Comparison of ENCODE assay signal across 8 cellular contexts in the genomic region with DNA sequence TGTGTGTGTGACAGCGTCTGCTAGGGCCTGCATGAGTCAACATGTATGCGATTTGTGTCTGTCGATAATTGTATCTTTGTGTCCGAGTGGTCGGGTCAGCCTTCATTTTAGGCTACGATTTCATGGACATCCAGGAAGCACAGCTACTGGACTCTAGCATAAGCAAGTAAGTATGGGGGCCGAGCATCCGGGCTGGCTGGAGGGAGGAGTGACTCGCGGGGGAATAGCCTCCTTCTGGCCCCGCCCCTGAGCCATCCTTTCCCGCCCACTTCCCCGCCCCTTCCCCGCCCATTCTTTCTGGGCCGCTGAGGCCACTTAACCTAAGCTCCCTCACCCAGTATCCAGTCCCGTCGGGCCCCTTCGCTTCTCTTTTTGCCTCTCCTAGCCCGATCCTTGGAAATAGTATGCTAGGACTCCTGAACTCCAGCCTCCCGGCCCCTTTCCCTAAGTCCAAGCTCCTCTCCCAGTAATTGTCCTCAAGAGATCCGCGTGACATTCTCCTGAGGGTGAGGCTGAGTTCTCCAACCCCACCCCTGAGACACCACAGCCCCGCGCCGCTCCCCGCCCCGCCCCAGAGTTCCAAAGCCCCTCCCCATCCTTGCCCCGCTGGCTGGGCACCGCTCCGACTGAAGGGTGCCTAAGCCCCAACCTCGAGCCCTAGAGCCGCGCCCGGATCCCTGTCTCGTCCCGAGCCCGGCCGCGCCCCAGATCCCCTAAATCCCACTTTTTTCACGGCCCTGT. TPM values are rescaled to one million over a fixed set of nuclear protein-coding genes. Genes with fewer than 3 reads are reported as not detected.
DNase-seq lines count a peak whose midpoint lies in the region; ATAC-seq and TF ChIP-seq lines count a peak whose summit lies in the region.

No MANE protein-coding gene starts in this region.

- DNase-seq in NCI-H2081 (lab: John Stamatoyannopoulos, UW): peak; percentile 66 to 68
- no peak for DNase-seq in NCI-H2081 treated with DMSO at 0.1 percent for 48 hours (lab: John Stamatoyannopoulos, UW)
- DNase-seq in Jurkat, Clone E6-1 (ENCODE audit: low read depth, low spot score): peak; percentile 59
- peak; percentile 91 to 96 (median 92) for DNase-seq in Peyer's patch
- DNase-seq in activated T-helper 1 cell treated with anti-CD3 and anti-CD28 coated beads, Interleukin-2, amount 50 U/mL, for 16 hours (ENCODE audit: low read depth in 1 of 2, low spot score in 1 of 2): peak; percentile 62 to 71
- DNase-seq in fibroblast of lung (ENCODE audit: low read depth in 2 of 2): peak; percentile 84 to 90
- DNase-seq in naive thymus-derived CD4-positive, alpha-beta T cell: peak; percentile 48 to 77 (median 67)
- DNase-seq in stimulated activated naive B cell treated with anti-CD40 and anti-IgM and Interleukin-4, amounts not matched to agents 10 μg/mL and 1 μg/mL and 100 μg/mL, for 72 hours: peak; percentile 63

- peaks cover 10% of the 10 kb centered on the region for H3K79me2 ChIP-seq in fibroblast of lung (ENCODE audit: control insufficient read depth, insufficient read depth, low read length)

- peaks cover 21 to 55% (median 42%) of the 10 kb centered on the region in 7 donors for H3K4me1 Mint-ChIP-seq in naive thymus-derived CD4-positive, alpha-beta T cell
- H3K4me1 Mint-ChIP-seq in stimulated activated naive B cell treated with anti-CD40 and anti-IgM and Interleukin-4, amounts not matched to agents 10 μg/mL and 1 μg/mL and 100 μg/mL, for 72 hours: peaks cover 47 to 59% of the 10 kb centered on the region in 2 donors

- peak in 1 of 2 donors; percentile 52 for TF ChIP-seq POLR2A in Peyer's patch (IDR thresholded peaks at IDR 0.05)

- TF ChIP-seq CTCF in Peyer's patch (IDR thresholded peaks at IDR 0.05): no peak
- TF ChIP-seq CTCF in fibroblast of lung (conservative IDR thresholded peaks at IDR 0.05 in 1 of 2, IDR thresholded peaks at IDR 0.05 in 1 of 2; ENCODE audit: low read depth in 1 of 2, low read length in 2 of 2): no peak

- H3K27ac Mint-ChIP-seq in naive thymus-derived CD4-positive, alpha-beta T cell: peak overlapping the region; percentile 54 to 90 (median 73)
- peak overlapping the region; percentile 53 for H3K27ac Mint-ChIP-seq in stimulated activated naive B cell treated with anti-CD40 and anti-IgM and Interleukin-4, amounts not matched to agents 10 μg/mL and 1 μg/mL and 100 μg/mL, for 72 hours

- H3K9me3 Mint-ChIP-seq in naive thymus-derived CD4-positive, alpha-beta T cell: no peaks in the 10 kb centered on the region
- no peaks in the 10 kb centered on the region for H3K9me3 Mint-ChIP-seq in stimulated activated naive B cell treated with anti-CD40 and anti-IgM and Interleukin-4, amounts not matched to agents 10 μg/mL and 1 μg/mL and 100 μg/mL, for 72 hours

- H3K4me3 Mint-ChIP-seq in naive thymus-derived CD4-positive, alpha-beta T cell: peak overlapping the region; percentile 74 to 93 (median 88)
- H3K4me3 Mint-ChIP-seq in stimulated activated naive B cell treated with anti-CD40 and anti-IgM and Interleukin-4, amounts not matched to agents 10 μg/mL and 1 μg/mL and 100 μg/mL, for 72 hours: peak overlapping the region; percentile 84

- peaks cover 0 to 22% (median 11%) of the 10 kb centered on the region in 4 donors for H3K4me1 ChIP-seq in Peyer's patch
- H3K4me1 ChIP-seq in fibroblast of lung (ENCODE audit: control insufficient read depth, extremely low read depth, insufficient read depth, low read length): peaks cover 11% of the 10 kb centered on the region
- H3K4me1 ChIP-seq in naive thymus-derived CD4-positive, alpha-beta T cell (ENCODE audit: control insufficient read depth in 2 of 2, insufficient read depth in 2 of 2, low read length in 2 of 2): peaks cover 13 to 17% of the 10 kb centered on the region in 2 donors

- CTCF ChIA-PET in naive thymus-derived CD4-positive, alpha-beta T cell (lab: Charles Lee): interaction anchor here (0.6 to 2.6 kb wide), 14 partner anchors 8 to 297 kb away, joined by 3 to 18 read pairs (median 4); partner anchors contain the start of gene SYTL1

- H3K36me3 ChIP-seq in Peyer's patch: peaks cover 0 to 11% (median 0%) of the 10 kb centered on the region in 3 donors
- H3K36me3 ChIP-seq in fibroblast of lung (ENCODE audit: control insufficient read depth, insufficient read depth, low read length): peaks cover 19% of the 10 kb centered on the region
- H3K36me3 ChIP-seq in naive thymus-derived CD4-positive, alpha-beta T cell (ENCODE audit: control insufficient read depth in 2 of 3, insufficient read depth in 3 of 3, low read length in 3 of 3): no peaks in the 10 kb centered on the region

- no peaks in the 10 kb centered on the region for H3K9me3 ChIP-seq in Peyer's patch
- H3K9me3 ChIP-seq in fibroblast of lung (ENCODE audit: control insufficient read depth, insufficient read depth, low read depth, low read length): no peaks in the 10 kb centered on the region
- no peaks in the 10 kb centered on the region for H3K9me3 ChIP-seq in naive thymus-derived CD4-positive, alpha-beta T cell (ENCODE audit: control insufficient read depth in 2 of 3, low read length in 3 of 3)

- H3K36me3 Mint-ChIP-seq in naive thymus-derived CD4-positive, alpha-beta T cell: no peaks in the 10 kb centered on the region
- no peaks in the 10 kb centered on the region for H3K36me3 Mint-ChIP-seq in stimulated activated naive B cell treated with anti-CD40 and anti-IgM and Interleukin-4, amounts not matched to agents 10 μg/mL and 1 μg/mL and 100 μg/mL, for 72 hours

- H3K9ac ChIP-seq in fibroblast of lung (ENCODE audit: insufficient read depth, low read length): peak overlapping the region; percentile 89

- H3K27me3 ChIP-seq in Peyer's patch (no peaks in the 10 kb centered on the region), fibroblast of lung (ENCODE audit: control insufficient read depth, insufficient read depth, low read length) (no peaks in the 10 kb centered on the region)
- no peaks in the 10 kb centered on the region for H3K27me3 ChIP-seq in naive thymus-derived CD4-positive, alpha-beta T cell (ENCODE audit: control insufficient read depth in 2 of 2, insufficient read depth in 2 of 2, low read length in 2 of 2)

- peak; percentile 78 for ATAC-seq in naive thymus-derived CD4-positive, alpha-beta T cell
- peak; percentile 56 to 68 for ATAC-seq in stimulated activated naive B cell treated with anti-CD40 and anti-IgM and Interleukin-4, amounts not matched to agents 10 μg/mL and 1 μg/mL and 100 μg/mL, for 72 hours (replicated peaks)

- peak overlapping the region; percentile 93 for H2AFZ ChIP-seq in fibroblast of lung (ENCODE audit: low read length)

- H4K20me1 ChIP-seq in fibroblast of lung (ENCODE audit: control insufficient read depth, extremely low read depth, insufficient read depth, low read length): no peaks in the 10 kb centered on the region

- peak overlapping the region; percentile 59 for H3K4me3 ChIP-seq in Jurkat, Clone E6-1 (ENCODE audit: low read length)
- peak overlapping the region; percentile 51 to 93 (median 70) for H3K4me3 ChIP-seq in Peyer's patch
- peak overlapping the region; percentile 70 to 79 (median 75) for H3K4me3 ChIP-seq in fibroblast of lung (replicated peaks in 1 of 4; ENCODE audit: control extremely low read depth in 1 of 4, insufficient read depth in 1 of 4, low read depth in 3 of 4, low read length in 4 of 4)
- peak overlapping the region; percentile 61 for H3K4me3 ChIP-seq in naive thymus-derived CD4-positive, alpha-beta T cell (ENCODE audit: low read length)

- POLR2A ChIA-PET in naive thymus-derived CD4-positive, alpha-beta T cell (lab: Charles Lee): interaction anchor here (0.6 to 2.1 kb wide), 8 partner anchors 8 to 43 kb away, joined by 3 to 14 read pairs (median 6); partner anchors contain the start of gene FCN3

- H3K27me3 Mint-ChIP-seq in naive thymus-derived CD4-positive, alpha-beta T cell: no peaks in the 10 kb centered on the region
- no peaks in the 10 kb centered on the region for H3K27me3 Mint-ChIP-seq in stimulated activated naive B cell treated with anti-CD40 and anti-IgM and Interleukin-4, amounts not matched to agents 10 μg/mL and 1 μg/mL and 100 μg/mL, for 72 hours

- peak overlapping the region; percentile 100 for H3K4me2 ChIP-seq in fibroblast of lung (ENCODE audit: extremely low read depth, insufficient read depth, low read length)

- peak overlapping the region; percentile 86 to 99 (median 92) for H3K27ac ChIP-seq in Peyer's patch
- peak overlapping the region; percentile 85 for H3K27ac ChIP-seq in fibroblast of lung (ENCODE audit: insufficient read depth, low read length)
- peak overlapping the region; percentile 60 for H3K27ac ChIP-seq in naive thymus-derived CD4-positive, alpha-beta T cell (ENCODE audit: low read depth, low read length)

- intact Hi-C loops in naive thymus-derived CD4-positive, alpha-beta T cell (cut with micrococcal nuclease): loop anchor here (1.0 to 2.0 kb wide), 8 partner anchors 8 to 43 kb away; partner anchors contain the start of genes CD164L2 (in 2 of the 2), GPR3 (in 2 of the 2), TMEM222 (in 2 of the 2) and SYTL1 (in 1 of the 2)

RNA-seq across cellular contexts. Expression of gene MAP3K6, which starts 1.2 kb away (rescaled TPM):
- polyA plus RNA-seq in Jurkat, Clone E6-1 (2012; ENCODE audit: insufficient read depth, insufficient read length): 8.3 TPM
- total RNA-seq in Peyer's patch (100 to 1,000 TPM in 1 of 4 donors, 10 to 100 TPM in 2, 1 to 10 TPM in 1; 6.3 to 124 (median 34.1) TPM), fibroblast of lung (8.3 and 12.1 TPM in 2 replicates)
- polyA plus RNA-seq in fibroblast of lung: 9.0 and 11.5 TPM in 2 replicates
- 25.2 and 36.2 TPM in 2 replicates for polyA plus RNA-seq in fibroblast of lung (2012)
- 31.1 and 43.4 TPM in 2 replicates for polyA minus RNA-seq in fibroblast of lung (ENCODE audit: low replicate concordance)
- total RNA-seq in naive thymus-derived CD4-positive, alpha-beta T cell: 10 to 100 TPM; 13.0 to 17.0 (median 15.2) TPM
- 1 to 10 TPM; 5.9 to 6.6 TPM for polyA plus RNA-seq in naive thymus-derived CD4-positive, alpha-beta T cell

RNA-seq across cellular contexts. Expression of gene FCN3, which starts 9.1 kb away (rescaled TPM):
- polyA plus RNA-seq in Jurkat, Clone E6-1 (2012; ENCODE audit: insufficient read depth, insufficient read length): not detected
- total RNA-seq in Peyer's patch (not detected), fibroblast of lung (not detected in 2 replicates)
- polyA plus RNA-seq in fibroblast of lung: not detected in 2 replicates
- polyA plus RNA-seq in fibroblast of lung (2012): 0.22 TPM in 1 of 2 replicates, not detected in the other
- not detected in 2 replicates for polyA minus RNA-seq in fibroblast of lung (ENCODE audit: low replicate concordance)
- total RNA-seq in naive thymus-derived CD4-positive, alpha-beta T cell: not detected
- not detected for polyA plus RNA-seq in naive thymus-derived CD4-positive, alpha-beta T cell

RNA-seq across cellular contexts. Expression of gene CD164L2, which starts 17.6 kb away (rescaled TPM):
- not detected for polyA plus RNA-seq in Jurkat, Clone E6-1 (2012; ENCODE audit: insufficient read depth, insufficient read length)
- not detected for total RNA-seq in Peyer's patch
- not detected in 2 replicates for total RNA-seq in fibroblast of lung
- polyA plus RNA-seq in fibroblast of lung: not detected in 2 replicates
- polyA plus RNA-seq in fibroblast of lung (2012): not detected in 2 replicates
- not detected in 2 replicates for polyA minus RNA-seq in fibroblast of lung (ENCODE audit: low replicate concordance)
- under 1 TPM in 1 of 5 experiments, not detected in 4; 0.24 TPM for total RNA-seq in naive thymus-derived CD4-positive, alpha-beta T cell
- polyA plus RNA-seq in naive thymus-derived CD4-positive, alpha-beta T cell: not detected

RNA-seq across cellular contexts. Expression of gene SYTL1, which starts 23.7 kb away (rescaled TPM):
- 52.8 TPM for polyA plus RNA-seq in Jurkat, Clone E6-1 (2012; ENCODE audit: insufficient read depth, insufficient read length)
- 10 to 100 TPM in 1 of 4 donors, 1 to 10 TPM in 3; 9.0 to 37.1 (median 9.5) TPM for total RNA-seq in Peyer's patch
- total RNA-seq in fibroblast of lung: under 0.01 and 0.17 TPM in 2 replicates
- 0.02 and 0.03 TPM in 2 replicates for polyA plus RNA-seq in fibroblast of lung
- polyA plus RNA-seq in fibroblast of lung (2012): 0.12 and 0.15 TPM in 2 replicates
- polyA minus RNA-seq in fibroblast of lung (ENCODE audit: low replicate concordance): 2.4 TPM in 1 of 2 replicates, not detected in the other
- total RNA-seq in naive thymus-derived CD4-positive, alpha-beta T cell: 100 to 1,000 TPM; 107 to 172 (median 136) TPM
- polyA plus RNA-seq in naive thymus-derived CD4-positive, alpha-beta T cell: 100 to 1,000 TPM in 1 of 2 donors, 10 to 100 TPM in 1; 93.0 to 105 TPM

RNA-seq across cellular contexts. Expression of gene GPR3, which starts 26.9 kb away (rescaled TPM):
- polyA plus RNA-seq in Jurkat, Clone E6-1 (2012; ENCODE audit: insufficient read depth, insufficient read length): 3.3 TPM
- total RNA-seq in Peyer's patch (not detected), fibroblast of lung (0.17 and 0.26 TPM in 2 replicates)
- polyA plus RNA-seq in fibroblast of lung: 0.82 and 2.1 TPM in 2 replicates
- polyA plus RNA-seq in fibroblast of lung (2012): 0.54 and 1.7 TPM in 2 replicates
- polyA minus RNA-seq in fibroblast of lung (ENCODE audit: low replicate concordance): 2.6 and 7.0 TPM in 2 replicates
- total RNA-seq in naive thymus-derived CD4-positive, alpha-beta T cell: under 1 TPM in 3 of 5 experiments, not detected in 2; 0.24 to 0.93 (median 0.45) TPM
- under 1 TPM; 0.09 to 0.13 TPM for polyA plus RNA-seq in naive thymus-derived CD4-positive, alpha-beta T cell
